In the genomic region with DNA sequence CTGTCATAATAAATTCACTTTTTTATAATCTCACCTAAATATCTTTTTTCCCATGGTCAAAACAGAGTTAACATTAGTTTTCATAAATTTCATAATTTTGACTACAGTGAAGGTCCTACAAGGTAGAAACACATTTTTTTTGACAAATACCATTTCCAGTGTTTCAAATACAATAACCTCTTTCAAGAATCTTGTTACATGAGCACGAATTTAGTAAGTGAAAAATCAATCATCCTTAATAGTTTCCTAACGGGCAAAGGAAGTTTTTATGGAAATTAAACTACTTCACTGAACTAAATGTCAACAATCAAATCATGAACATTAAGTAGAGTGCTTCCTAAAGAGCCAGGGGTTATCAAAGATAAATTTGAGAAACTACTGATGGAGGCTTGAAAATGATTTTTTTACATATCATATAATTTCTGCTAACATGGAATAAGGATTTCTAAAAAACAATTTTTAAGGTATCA, we compare ENCODE assay signal across 17 cellular contexts.
"Had no signal": no experiment of that assay in that cellular context is flagged by ENCODE, and none has a peak within 500 bp of the region (broad histone marks: within the 10 kb centered on the region; RNA-seq: fewer than 3 reads in every experiment).

No MANE protein-coding gene starts in this region.

- ATAC-seq: activated naive CD8-positive, alpha-beta T cell treated with anti-CD3 and anti-CD28 coated beads, Interleukin-2, amount 50 U/mL, for 24 hours; activated T-helper 17 cell treated with anti-CD3 and anti-CD28 coated beads, Interleukin-2, amount 50 U/mL, for 72 hours; natural killer cell treated with Interleukin-12 subunit alpha and Interleukin-12 subunit beta and Interleukin-15 and Interleukin-18, amount 100 ng/mL, for 72 hours; stimulated activated naive CD8-positive, alpha-beta T cell treated with anti-CD3 and anti-CD28 coated beads, Interleukin-15, Interleukin-2, amounts not matched to agents 100 U/mL and 50 U/mL, for 24 hours had no signal

- H3K4me3 ChIP-seq: dorsolateral prefrontal cortex, prostate gland, smooth muscle cell, suprapubic skin had no signal

- H3K4me2 ChIP-seq: smooth muscle cell had no signal

- DNase-seq: activated naive CD4-positive, alpha-beta T cell treated with anti-CD3 and anti-CD28 coated beads for 36 hours; activated naive CD8-positive, alpha-beta T cell treated with anti-CD3 and anti-CD28 coated beads, Interleukin-2, amount 50 U/mL, for 24 hours; aorta; dorsolateral prefrontal cortex; hypothalamus; kidney glomerular epithelial cell; left ventricle myocardium superior; right cardiac atrium; stimulated activated CD4-positive, alpha-beta T cell treated with anti-CD3 and anti-CD28 coated beads, Interleukin-4, amount 100 ng/mL, for 4 hours; stimulated activated naive CD8-positive, alpha-beta T cell treated with anti-CD3 and anti-CD28 coated beads, Interleukin-15, Interleukin-2, amounts not matched to agents 100 U/mL and 50 U/mL, for 24 hours had no signal

- H3K27ac ChIP-seq: dorsolateral prefrontal cortex, prostate gland, suprapubic skin had no signal

- H3K4me1 ChIP-seq: prostate gland, suprapubic skin had no signal

- H3K9me3 Mint-ChIP-seq: activated naive CD4-positive, alpha-beta T cell treated with anti-CD3 and anti-CD28 coated beads for 36 hours; activated naive CD8-positive, alpha-beta T cell treated with anti-CD3 and anti-CD28 coated beads, Interleukin-2, amount 50 U/mL, for 24 hours; activated T-helper 17 cell treated with anti-CD3 and anti-CD28 coated beads, Interleukin-2, amount 50 U/mL, for 72 hours; natural killer cell treated with Interleukin-12 subunit alpha and Interleukin-12 subunit beta and Interleukin-15 and Interleukin-18, amount 100 ng/mL, for 72 hours; T-helper 2 cell treated with Interferon-gamma antibody and Interleukin-4, amounts not matched to agents 5 μg/mL and 100 μg/mL, for 36 hours had no signal

- H3K27me3 Mint-ChIP-seq: activated naive CD8-positive, alpha-beta T cell treated with anti-CD3 and anti-CD28 coated beads, Interleukin-2, amount 50 U/mL, for 24 hours; activated T-helper 17 cell treated with anti-CD3 and anti-CD28 coated beads, Interleukin-2, amount 50 U/mL, for 72 hours; natural killer cell treated with Interleukin-12 subunit alpha and Interleukin-12 subunit beta and Interleukin-15 and Interleukin-18, amount 100 ng/mL, for 72 hours had no signal

- H3K36me3 Mint-ChIP-seq: natural killer cell treated with Interleukin-12 subunit alpha and Interleukin-12 subunit beta and Interleukin-15 and Interleukin-18, amount 100 ng/mL, for 72 hours had no signal

- FAIRE-seq: bronchial epithelial cell had no signal

- H3K4me3 Mint-ChIP-seq: activated naive CD4-positive, alpha-beta T cell treated with anti-CD3 and anti-CD28 coated beads for 36 hours; activated naive CD8-positive, alpha-beta T cell treated with anti-CD3 and anti-CD28 coated beads, Interleukin-2, amount 50 U/mL, for 24 hours; activated T-helper 17 cell treated with anti-CD3 and anti-CD28 coated beads, Interleukin-2, amount 50 U/mL, for 72 hours; natural killer cell treated with Interleukin-12 subunit alpha and Interleukin-12 subunit beta and Interleukin-15 and Interleukin-18, amount 100 ng/mL, for 72 hours; T-helper 2 cell treated with Interferon-gamma antibody and Interleukin-4, amounts not matched to agents 5 μg/mL and 100 μg/mL, for 36 hours had no signal

- H3K9me3 ChIP-seq: prostate gland, suprapubic skin had no signal

- H3K36me3 ChIP-seq: prostate gland, suprapubic skin had no signal

- H3K27me3 ChIP-seq: dorsolateral prefrontal cortex, suprapubic skin had no signal

- H3K27ac Mint-ChIP-seq: activated naive CD4-positive, alpha-beta T cell treated with anti-CD3 and anti-CD28 coated beads for 36 hours; activated naive CD8-positive, alpha-beta T cell treated with anti-CD3 and anti-CD28 coated beads, Interleukin-2, amount 50 U/mL, for 24 hours; activated T-helper 17 cell treated with anti-CD3 and anti-CD28 coated beads, Interleukin-2, amount 50 U/mL, for 72 hours; natural killer cell treated with Interleukin-12 subunit alpha and Interleukin-12 subunit beta and Interleukin-15 and Interleukin-18, amount 100 ng/mL, for 72 hours; T-helper 2 cell treated with Interferon-gamma antibody and Interleukin-4, amounts not matched to agents 5 μg/mL and 100 μg/mL, for 36 hours had no signal

- H3K4me1 Mint-ChIP-seq: activated T-helper 17 cell treated with anti-CD3 and anti-CD28 coated beads, Interleukin-2, amount 50 U/mL, for 72 hours had no signal
